In the genomic region with DNA sequence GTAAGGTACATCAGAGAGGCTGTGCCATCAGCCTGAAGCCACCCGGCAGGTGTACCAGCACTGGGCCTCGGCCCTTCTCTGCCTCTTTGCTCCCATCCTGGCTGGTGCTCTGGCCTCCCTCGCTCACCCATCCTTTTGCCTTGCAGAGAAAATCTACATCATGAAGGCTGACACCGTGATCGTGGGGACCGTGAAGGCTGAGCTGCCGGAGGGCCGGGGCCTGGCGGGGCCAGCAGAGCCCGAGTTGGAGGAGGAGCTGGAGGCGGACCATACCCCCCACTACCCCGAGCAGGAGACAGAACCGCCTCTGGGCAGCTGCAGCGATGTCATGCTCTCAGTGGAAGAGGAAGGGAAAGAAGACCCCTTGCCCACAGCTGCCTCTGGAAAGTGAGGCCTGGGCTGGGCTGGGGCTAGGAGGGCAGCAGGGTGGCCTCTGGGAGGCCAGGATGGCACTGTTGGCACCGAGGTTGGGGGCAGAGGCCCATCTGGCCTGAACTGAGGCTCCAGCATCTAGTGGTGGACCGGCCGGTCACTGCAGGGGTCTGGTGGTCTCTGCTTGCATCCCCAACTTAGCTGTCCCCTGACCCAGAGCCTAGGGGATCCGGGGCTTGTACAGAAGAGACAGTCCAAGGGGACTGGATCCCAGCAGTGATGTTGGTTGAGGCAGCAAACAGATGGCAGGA, we compare ENCODE assay signal across 1 cellular context.
TF ChIP-seq lines count a peak whose summit lies in the region.

No MANE protein-coding gene starts in this region.

TF ChIP-seq in WTC11, 78 proteins besides CTCF, POLR2A, EP300 and RAD21 (continued from another document):
- TF ChIP-seq, protein P1, sequence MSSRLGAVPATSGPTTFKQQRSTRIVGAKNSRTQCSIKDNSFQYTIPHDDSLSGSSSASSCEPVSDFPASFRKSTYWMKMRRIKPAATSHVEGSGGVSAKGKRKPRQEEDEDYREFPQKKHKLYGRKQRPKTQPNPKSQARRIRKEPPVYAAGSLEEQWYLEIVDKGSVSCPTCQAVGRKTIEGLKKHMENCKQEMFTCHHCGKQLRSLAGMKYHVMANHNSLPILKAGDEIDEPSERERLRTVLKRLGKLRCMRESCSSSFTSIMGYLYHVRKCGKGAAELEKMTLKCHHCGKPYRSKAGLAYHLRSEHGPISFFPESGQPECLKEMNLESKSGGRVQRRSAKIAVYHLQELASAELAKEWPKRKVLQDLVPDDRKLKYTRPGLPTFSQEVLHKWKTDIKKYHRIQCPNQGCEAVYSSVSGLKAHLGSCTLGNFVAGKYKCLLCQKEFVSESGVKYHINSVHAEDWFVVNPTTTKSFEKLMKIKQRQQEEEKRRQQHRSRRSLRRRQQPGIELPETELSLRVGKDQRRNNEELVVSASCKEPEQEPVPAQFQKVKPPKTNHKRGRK (CRISPR knock-in tag; IDR thresholded peaks at IDR 0.05; ENCODE audit: borderline replicate concordance) = no peak
- TF ChIP-seq IRF2 (CRISPR knock-in tag; IDR thresholded peaks at IDR 0.05; ENCODE audit: borderline replicate concordance, low read depth) (no peak), MLX (CRISPR knock-in tag; IDR thresholded peaks at IDR 0.05) (no peak), ZMAT4 (CRISPR knock-in tag; IDR thresholded peaks at IDR 0.05) (no peak), HMGA2 (CRISPR knock-in tag; IDR thresholded peaks at IDR 0.05) (no peak), ZBTB43 (CRISPR knock-in tag; IDR thresholded peaks at IDR 0.05) (no peak), FOXK1 (CRISPR knock-in tag; IDR thresholded peaks at IDR 0.05) (no peak), CBFB (CRISPR knock-in tag; IDR thresholded peaks at IDR 0.05; ENCODE audit: low read depth) (no peak)
- TF ChIP-seq, protein P2, sequence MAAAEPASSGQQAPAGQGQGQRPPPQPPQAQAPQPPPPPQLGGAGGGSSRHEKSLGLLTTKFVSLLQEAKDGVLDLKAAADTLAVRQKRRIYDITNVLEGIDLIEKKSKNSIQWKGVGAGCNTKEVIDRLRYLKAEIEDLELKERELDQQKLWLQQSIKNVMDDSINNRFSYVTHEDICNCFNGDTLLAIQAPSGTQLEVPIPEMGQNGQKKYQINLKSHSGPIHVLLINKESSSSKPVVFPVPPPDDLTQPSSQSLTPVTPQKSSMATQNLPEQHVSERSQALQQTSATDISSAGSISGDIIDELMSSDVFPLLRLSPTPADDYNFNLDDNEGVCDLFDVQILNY (CRISPR knock-in tag; IDR thresholded peaks at IDR 0.05) = no peak
- TF ChIP-seq, protein P3, sequence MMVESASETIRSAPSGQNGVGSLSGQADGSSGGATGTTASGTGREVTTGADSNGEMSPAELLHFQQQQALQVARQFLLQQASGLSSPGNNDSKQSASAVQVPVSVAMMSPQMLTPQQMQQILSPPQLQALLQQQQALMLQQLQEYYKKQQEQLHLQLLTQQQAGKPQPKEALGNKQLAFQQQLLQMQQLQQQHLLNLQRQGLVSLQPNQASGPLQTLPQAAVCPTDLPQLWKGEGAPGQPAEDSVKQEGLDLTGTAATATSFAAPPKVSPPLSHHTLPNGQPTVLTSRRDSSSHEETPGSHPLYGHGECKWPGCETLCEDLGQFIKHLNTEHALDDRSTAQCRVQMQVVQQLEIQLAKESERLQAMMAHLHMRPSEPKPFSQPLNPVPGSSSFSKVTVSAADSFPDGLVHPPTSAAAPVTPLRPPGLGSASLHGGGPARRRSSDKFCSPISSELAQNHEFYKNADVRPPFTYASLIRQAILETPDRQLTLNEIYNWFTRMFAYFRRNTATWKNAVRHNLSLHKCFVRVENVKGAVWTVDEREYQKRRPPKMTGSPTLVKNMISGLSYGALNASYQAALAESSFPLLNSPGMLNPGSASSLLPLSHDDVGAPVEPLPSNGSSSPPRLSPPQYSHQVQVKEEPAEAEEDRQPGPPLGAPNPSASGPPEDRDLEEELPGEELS (CRISPR knock-in tag; IDR thresholded peaks at IDR 0.05) = no peak
- TF ChIP-seq, protein P4, sequence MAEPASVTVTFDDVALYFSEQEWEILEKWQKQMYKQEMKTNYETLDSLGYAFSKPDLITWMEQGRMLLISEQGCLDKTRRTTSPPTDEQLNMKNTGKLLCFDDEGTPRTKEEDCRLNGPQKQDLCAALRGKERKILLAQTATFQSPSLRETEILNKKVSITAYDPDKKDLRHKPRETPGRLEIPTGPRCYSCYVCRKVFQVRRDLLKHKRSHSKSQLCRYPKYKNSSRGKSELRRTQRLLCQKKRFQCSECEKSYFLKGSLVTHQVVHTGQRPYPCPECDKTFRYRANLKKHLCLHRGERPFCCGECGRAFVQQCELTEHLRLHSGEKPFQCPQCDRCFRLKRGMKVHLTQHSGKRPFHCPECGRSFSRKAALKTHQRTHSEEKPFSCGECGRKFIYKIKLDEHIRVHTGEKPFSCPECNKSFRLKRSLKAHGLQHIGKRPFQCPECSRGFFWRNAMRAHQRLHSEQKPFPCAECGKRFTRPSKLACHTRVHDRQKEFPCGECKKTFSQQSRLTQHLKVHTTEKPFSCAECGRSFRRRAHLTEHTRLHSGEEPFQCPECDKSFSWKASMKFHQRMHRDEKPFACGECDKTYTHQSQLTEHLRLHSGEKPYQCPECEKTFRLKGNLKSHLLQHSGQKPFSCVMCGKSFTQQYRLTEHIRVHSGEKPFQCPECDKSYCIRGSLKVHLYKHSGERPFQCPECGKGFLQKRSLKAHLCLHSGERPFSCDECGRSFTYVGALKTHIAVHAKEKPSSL (CRISPR knock-in tag; conservative IDR thresholded peaks at IDR 0.05) = no peak
- TF ChIP-seq, protein P5, sequence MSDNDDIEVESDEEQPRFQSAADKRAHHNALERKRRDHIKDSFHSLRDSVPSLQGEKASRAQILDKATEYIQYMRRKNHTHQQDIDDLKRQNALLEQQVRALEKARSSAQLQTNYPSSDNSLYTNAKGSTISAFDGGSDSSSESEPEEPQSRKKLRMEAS (CRISPR knock-in tag; IDR thresholded peaks at IDR 0.05) = no peak
TF ChIP-seq in WTC11: peak in this region for 0.
